15 cellular contexts compared by ENCODE assay signal in genomic region chr7:127783267-127783559, GRCh38.
"Had no signal": no experiment of that assay in that cellular context is flagged by ENCODE, and none has a peak within 500 bp of the region (broad histone marks: within the 10 kb centered on the region; RNA-seq: fewer than 3 reads in every experiment).

No MANE protein-coding gene starts in this region.

- H3K36me3 ChIP-seq: right atrium auricular region, WERI-Rb-1 had no signal

- H3K27ac ChIP-seq: right atrium auricular region, WERI-Rb-1 had no signal

- H3K27me3 Mint-ChIP-seq: activated CD4-positive, alpha-beta memory T cell treated with anti-CD3 and anti-CD28 coated beads for 36 hours; activated CD4-positive, alpha-beta T cell treated with anti-CD3 and anti-CD28 coated beads for 36 hours; activated CD8-positive, alpha-beta memory T cell treated with anti-CD3 and anti-CD28 coated beads, Interleukin-2, amount 10 ng/mL, durations not matched to agents 7 days and 5 days; stimulated activated memory B cell treated with anti-CD40 and anti-IgM and Interleukin-4, amounts not matched to agents 10 μg/mL and 1 μg/mL and 100 μg/mL, for 72 hours had no signal

- H3K9me3 ChIP-seq: left lung, right atrium auricular region had no signal

- H3K27me3 ChIP-seq: left lung, right atrium auricular region had no signal

- ATAC-seq: activated CD4-positive, alpha-beta T cell treated with anti-CD3 and anti-CD28 coated beads for 36 hours; activated CD8-positive, alpha-beta memory T cell treated with anti-CD3 and anti-CD28 coated beads, Interleukin-2, amount 10 ng/mL, durations not matched to agents 7 days and 5 days; esophagus mucosa had no signal

- H3K4me3 ChIP-seq: left lung, right atrium auricular region had no signal

- DNase-seq: activated CD4-positive, alpha-beta memory T cell treated with anti-CD3 and anti-CD28 coated beads for 36 hours; activated CD4-positive, alpha-beta T cell treated with anti-CD3 and anti-CD28 coated beads for 36 hours; activated CD8-positive, alpha-beta memory T cell treated with anti-CD3 and anti-CD28 coated beads, Interleukin-2, amount 10 ng/mL, durations not matched to agents 7 days and 5 days; activated naive CD4-positive, alpha-beta T cell treated with anti-CD3 and anti-CD28 coated beads, Interleukin-2, amount 50 U/mL, for 16 hours; activated T-cell treated with anti-CD3 and anti-CD28 coated beads, Interleukin-2, amount 50 U/mL, for 1 hour; islet precursor cell; left lung; occipital lobe; stimulated activated CD4-positive, alpha-beta T cell treated with anti-CD3 and anti-CD28 coated beads, Interleukin-2, amount 100 ng/mL, for 48 hours; WERI-Rb-1 had no signal

- H3K4me3 Mint-ChIP-seq: activated CD4-positive, alpha-beta memory T cell treated with anti-CD3 and anti-CD28 coated beads for 36 hours; activated CD4-positive, alpha-beta T cell treated with anti-CD3 and anti-CD28 coated beads for 36 hours; activated CD8-positive, alpha-beta memory T cell treated with anti-CD3 and anti-CD28 coated beads, Interleukin-2, amount 10 ng/mL, durations not matched to agents 7 days and 5 days; nephron; stimulated activated memory B cell treated with anti-CD40 and anti-IgM and Interleukin-4, amounts not matched to agents 10 μg/mL and 1 μg/mL and 100 μg/mL, for 72 hours had no signal

- H3K27ac Mint-ChIP-seq: activated CD4-positive, alpha-beta memory T cell treated with anti-CD3 and anti-CD28 coated beads for 36 hours; activated CD4-positive, alpha-beta T cell treated with anti-CD3 and anti-CD28 coated beads for 36 hours; activated CD8-positive, alpha-beta memory T cell treated with anti-CD3 and anti-CD28 coated beads, Interleukin-2, amount 10 ng/mL, durations not matched to agents 7 days and 5 days; activated T-helper 2 cell treated with anti-CD3 and anti-CD28 coated beads, Interferon-gamma antibody, Interleukin-2, Interleukin-4, amounts not matched to agents 10 μg/mL and 5 μg/mL and 100 μg/mL, durations not matched to agents 14 hours and 24 hours and 36 hours had no signal

- H3K9me3 Mint-ChIP-seq: activated CD4-positive, alpha-beta memory T cell treated with anti-CD3 and anti-CD28 coated beads for 36 hours; activated T-helper 2 cell treated with anti-CD3 and anti-CD28 coated beads, Interferon-gamma antibody, Interleukin-2, Interleukin-4, amounts not matched to agents 10 μg/mL and 5 μg/mL and 100 μg/mL, durations not matched to agents 14 hours and 24 hours and 36 hours; nephron; stimulated activated memory B cell treated with anti-CD40 and anti-IgM and Interleukin-4, amounts not matched to agents 10 μg/mL and 1 μg/mL and 100 μg/mL, for 72 hours had no signal
